In the genomic region with DNA sequence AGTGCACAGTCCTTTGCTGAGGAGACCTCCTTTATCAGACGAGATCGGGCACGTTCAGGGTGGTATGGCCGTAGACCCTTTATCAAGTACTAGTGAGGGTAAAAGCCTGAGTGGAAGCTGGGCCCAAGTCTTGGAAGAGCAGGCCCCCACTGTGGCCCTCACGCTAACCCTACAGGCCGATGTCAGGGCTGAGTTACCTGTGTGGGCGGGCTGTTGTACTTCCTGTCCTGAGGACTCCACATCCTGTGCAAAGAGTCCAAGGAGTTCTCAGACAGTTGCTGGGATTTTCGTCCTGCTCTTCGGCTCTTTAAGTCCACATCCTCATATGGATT, we compare ENCODE assay signal across 11 cellular contexts. TPM values are rescaled to one million over a fixed set of nuclear protein-coding genes. Genes with fewer than 3 reads are reported as not detected.
DNase-seq lines count a peak whose midpoint lies in the region; ATAC-seq and TF ChIP-seq lines count a peak whose summit lies in the region.
"Had no signal": no experiment of that assay in that cellular context is flagged by ENCODE, and none has a peak within 500 bp of the region (broad histone marks: within the 10 kb centered on the region; RNA-seq: fewer than 3 reads in every experiment).

No MANE protein-coding gene starts in this region.

- H3K36me3 ChIP-seq in PC-3 (ENCODE audit: low read depth, low read length) (no peaks in the 10 kb centered on the region), fibroblast of lung (ENCODE audit: control insufficient read depth, insufficient read depth, low read length) (peaks cover 10% of the 10 kb centered on the region), sigmoid colon (peaks cover 19 to 46% (median 22%) of the 10 kb centered on the region in 4 donors)
- H3K36me3 ChIP-seq: BE2C had no signal

- no peak overlapping the region for H3K4me3 Mint-ChIP-seq in activated naive CD8-positive, alpha-beta T cell treated with anti-CD3 and anti-CD28 coated beads for 36 hours

- peak overlapping the region; percentile 20; the same call in 1 of the 2 replicates for H3K4me3 ChIP-seq in AG04450 (ENCODE audit: low read depth, low read length)
- H3K4me3 ChIP-seq in PC-3 (ENCODE audit: low read length), result peak overlapping the region; percentile 27; the same call in 1 of the 2 replicates
- H3K4me3 ChIP-seq in fibroblast of lung (replicated peaks in 1 of 4; ENCODE audit: control extremely low read depth in 1 of 4, insufficient read depth in 1 of 4, low read depth in 3 of 4, low read length in 4 of 4), result peak overlapping the region in 1 of 4 experiments; percentile 11
- H3K4me3 ChIP-seq in sigmoid colon, result no peak overlapping the region

- BruUV-seq in PC-3 (replicated peaks; lab: Mats Ljungman, UMichigan), result no TSS peak

- no peak for TF ChIP-seq EP300 in sigmoid colon (IDR thresholded peaks at IDR 0.05)

- peaks cover 14% of the 10 kb centered on the region for H3F3A ChIP-seq in PC-3 (ENCODE audit: low read length, unreplicated experiment)

- H3K4me1 ChIP-seq in PC-3 (ENCODE audit: insufficient read depth, low read length), result peaks cover 58% of the 10 kb centered on the region
- peaks cover 56% of the 10 kb centered on the region for H3K4me1 ChIP-seq in fibroblast of lung (ENCODE audit: control insufficient read depth, extremely low read depth, insufficient read depth, low read length)
- peaks cover 0 to 98% (median 97%) of the 10 kb centered on the region in 4 donors for H3K4me1 ChIP-seq in sigmoid colon
- H3K4me1 ChIP-seq: BE2C had no signal

- no peaks in the 10 kb centered on the region for H3K9me3 Mint-ChIP-seq in activated naive CD8-positive, alpha-beta T cell treated with anti-CD3 and anti-CD28 coated beads for 36 hours

- no peaks in the 10 kb centered on the region for H3K36me3 Mint-ChIP-seq in activated naive CD8-positive, alpha-beta T cell treated with anti-CD3 and anti-CD28 coated beads for 36 hours

- intact Hi-C loops in PC-3 (cut with micrococcal nuclease), result no loop called here
- intact Hi-C loops in sigmoid colon (cut with DNase I), result no loop called here

- H3K9me3 ChIP-seq in AG04450 (ENCODE audit: control insufficient read depth, insufficient read depth, low read length), result no peaks in the 10 kb centered on the region
- no peaks in the 10 kb centered on the region for H3K9me3 ChIP-seq in PC-3 (ENCODE audit: low read length)
- no peaks in the 10 kb centered on the region for H3K9me3 ChIP-seq in fibroblast of lung (ENCODE audit: control insufficient read depth, insufficient read depth, low read depth, low read length)
- no peaks in the 10 kb centered on the region for H3K9me3 ChIP-seq in sigmoid colon
- H3K9me3 ChIP-seq: BE2C had no signal

- H4K20me1 ChIP-seq in PC-3 (ENCODE audit: low read length), result no peaks in the 10 kb centered on the region
- H4K20me1 ChIP-seq in fibroblast of lung (ENCODE audit: control insufficient read depth, extremely low read depth, insufficient read depth, low read length), result no peaks in the 10 kb centered on the region

- TF ChIP-seq CTCF in AG04450 (IDR thresholded peaks at IDR 0.05; ENCODE audit: low read depth, low read length) (no peak), PC-3 (conservative IDR thresholded peaks at IDR 0.05; ENCODE audit: low read depth, low read length) (no peak), fibroblast of lung (conservative IDR thresholded peaks at IDR 0.05 in 1 of 2, IDR thresholded peaks at IDR 0.05 in 1 of 2; ENCODE audit: low read depth in 1 of 2, low read length in 2 of 2) (no peak), sigmoid colon (IDR thresholded peaks at IDR 0.05) (no peak)

- DNase-seq in AG04450 (ENCODE audit: low read depth, low spot score) (no peak), PC-3 (no peak), fibroblast of lung (ENCODE audit: low read depth in 2 of 2) (no peak), sigmoid colon (no peak), D341Med (ENCODE audit: low spot score) (no peak)
- no peak for DNase-seq in activated naive CD8-positive, alpha-beta T cell treated with anti-CD3 and anti-CD28 coated beads for 36 hours
- DNase-seq: activated CD4-positive, alpha-beta T cell treated with anti-CD3 and anti-CD28 coated beads, Interleukin-2, amount 50 U/mL, for 48 hours; BE2C; NCI-H1436 had no signal

- WGBS in sigmoid colon, 2 donors, result 80 to 85% methylated on average over 9 of the region's 9 CpGs

- H3K4me2 ChIP-seq in PC-3 (ENCODE audit: low read length) (peak overlapping the region; percentile 78), fibroblast of lung (ENCODE audit: extremely low read depth, insufficient read depth, low read length) (peak overlapping the region; percentile 67)

- POLR2A ChIA-PET in AG04450 (lab: Yijun Ruan, JAX), result interaction anchor here (0.6 to 2.8 kb wide), 5 partner anchors 8 to 154 kb away, joined by 3 to 15 read pairs (median 4); no protein-coding TSS in a partner anchor
- POLR2A ChIA-PET in PC-3 (lab: Charles Lee; ENCODE audit: unreplicated experiment), result no interaction called here

- H3K27ac Mint-ChIP-seq in activated naive CD8-positive, alpha-beta T cell treated with anti-CD3 and anti-CD28 coated beads for 36 hours, result no peak overlapping the region

- H2AFZ ChIP-seq in PC-3 (ENCODE audit: low read length) (peak overlapping the region; percentile 80), fibroblast of lung (ENCODE audit: low read length) (no peak overlapping the region)

- H3K4me1 Mint-ChIP-seq in activated naive CD8-positive, alpha-beta T cell treated with anti-CD3 and anti-CD28 coated beads for 36 hours, result peaks cover 8% of the 10 kb centered on the region

- ATAC-seq in PC-3 (peak; percentile 2; the same call in 1 of the 2 replicates), GM21619 (IDR thresholded peaks at IDR 0.05; ENCODE audit: unreplicated experiment) (no peak), GM19463 (IDR thresholded peaks at IDR 0.05; ENCODE audit: unreplicated experiment) (no peak)

- CTCF ChIA-PET in AG04450 (lab: Charles Lee), result no interaction called here
- CTCF ChIA-PET in PC-3 (lab: Charles Lee), result interaction anchor here (0.5 kb wide), 1 partner anchor 338 kb away, joined by 3 read pairs; no protein-coding TSS in a partner anchor

- no peaks in the 10 kb centered on the region for H3K9me2 ChIP-seq in PC-3 (replicated peaks; ENCODE audit: low read length)

- no peak for TF ChIP-seq POLR2A in sigmoid colon (IDR thresholded peaks at IDR 0.05)

- 0 out of 2 replicates have a peak, but pooled peaks cover 5% of the 10 kb centered on the region for H3K79me2 ChIP-seq in PC-3 (ENCODE audit: low read length)
- no peaks in the 10 kb centered on the region for H3K79me2 ChIP-seq in fibroblast of lung (ENCODE audit: control insufficient read depth, insufficient read depth, low read length)

- peak overlapping the region; percentile 54 for H3K9ac ChIP-seq in PC-3 (ENCODE audit: low read length)
- H3K9ac ChIP-seq in fibroblast of lung (ENCODE audit: insufficient read depth, low read length), result no peak overlapping the region

- H3K27me3 ChIP-seq in AG04450 (ENCODE audit: control insufficient read depth, insufficient read depth, low read length) (no peaks in the 10 kb centered on the region), PC-3 (ENCODE audit: low read length) (no peaks in the 10 kb centered on the region), fibroblast of lung (ENCODE audit: control insufficient read depth, insufficient read depth, low read length) (no peaks in the 10 kb centered on the region), sigmoid colon (no peaks in the 10 kb centered on the region)
- H3K27me3 ChIP-seq: BE2C had no signal

- H3K27ac ChIP-seq in AG04450 (ENCODE audit: low read depth, low read length) (peak overlapping the region; percentile 87), PC-3 (ENCODE audit: low read length) (peak overlapping the region; percentile 98), fibroblast of lung (ENCODE audit: insufficient read depth, low read length) (peak overlapping the region; percentile 74), sigmoid colon (peak overlapping the region; percentile 90 to 98 (median 96))

- peaks cover 3% of the 10 kb centered on the region for H3K27me3 Mint-ChIP-seq in activated naive CD8-positive, alpha-beta T cell treated with anti-CD3 and anti-CD28 coated beads for 36 hours

RNA-seq across cellular contexts. Expression of gene RPL27A, which starts 34.9 kb away (rescaled TPM):
- polyA plus RNA-seq in AG04450 (2011; rRNA removed) (941 and 1,068 TPM in 2 replicates), fibroblast of lung (874 and 1,114 TPM in 2 replicates), sigmoid colon (1,000 to 10,000 TPM; 3,631 to 4,200 (median 4,078) TPM)
- polyA minus RNA-seq in AG04450 (2011; rRNA and poly(A)+ RNA removed), result 269 and 283 TPM in 2 replicates
- total RNA-seq in PC-3 (2014; rRNA removed) (855 and 1,132 TPM in 2 replicates), fibroblast of lung (1,035 and 1,237 TPM in 2 replicates), sigmoid colon (1,000 to 10,000 TPM; 1,472 to 2,262 (median 1,872) TPM)
- 1,974 and 2,490 TPM in 2 replicates for polyA plus RNA-seq in fibroblast of lung (2012)
- 125 and 220 TPM in 2 replicates for polyA minus RNA-seq in fibroblast of lung (ENCODE audit: low replicate concordance)
- 1,000 to 10,000 TPM; 1,128 to 1,154 TPM for total RNA-seq in activated naive CD8-positive, alpha-beta T cell treated with anti-CD3 and anti-CD28 coated beads for 36 hours

RNA-seq across cellular contexts. Expression of gene TRIM66, which starts 35.0 kb away (rescaled TPM):
- 4.2 and 6.3 TPM in 2 replicates for polyA plus RNA-seq in AG04450 (2011; rRNA removed)
- polyA minus RNA-seq in AG04450 (2011; rRNA and poly(A)+ RNA removed), result 9.2 and 9.8 TPM in 2 replicates
- 5.5 and 6.6 TPM in 2 replicates for total RNA-seq in PC-3 (2014; rRNA removed)
- total RNA-seq in fibroblast of lung, result 5.6 and 13.7 TPM in 2 replicates
- polyA plus RNA-seq in fibroblast of lung, result 2.5 and 3.9 TPM in 2 replicates
- polyA plus RNA-seq in fibroblast of lung (2012), result 1.5 and 1.6 TPM in 2 replicates
- polyA minus RNA-seq in fibroblast of lung (ENCODE audit: low replicate concordance), result 2.0 and 2.7 TPM in 2 replicates
- total RNA-seq in sigmoid colon, result 10 to 100 TPM in 2 of 4 donors, 1 to 10 TPM in 2; 1.8 to 24.4 (median 10.2) TPM
- 1 to 10 TPM in 2 of 3 donors, under 1 TPM in 1; 0.60 to 4.9 (median 2.3) TPM for polyA plus RNA-seq in sigmoid colon
- total RNA-seq in activated naive CD8-positive, alpha-beta T cell treated with anti-CD3 and anti-CD28 coated beads for 36 hours, result 10 to 100 TPM; 22.2 to 23.0 TPM

Comparison
In these comparisons a context has a peak if more than half of its experiments do, and no peak if none do; other contexts are left out.
1. H3K4me3 ChIP-seq: peak in AG04450 (single experiment) and PC-3 (single experiment); none in sigmoid colon (0 of 4).
2. Peak in every context shown above with its lines, with median percentiles within 50 percentile points of each other: H3K27ac ChIP-seq.